12 cellular contexts compared by ENCODE assay signal in genomic region chr10:62380002-62380401, GRCh38. TPM values are rescaled to one million over a fixed set of nuclear protein-coding genes. Genes with fewer than 3 reads are reported as not detected.
DNase-seq lines count a peak whose midpoint lies in the region; ATAC-seq, FAIRE-seq and TF ChIP-seq lines count a peak whose summit lies in the region.
"Had no signal": no experiment of that assay in that cellular context is flagged by ENCODE, and none has a peak within 500 bp of the region (broad histone marks: within the 10 kb centered on the region; RNA-seq: fewer than 3 reads in every experiment).

No MANE protein-coding gene starts in this region.

- no peaks in the 10 kb centered on the region for H3K9me3 ChIP-seq in MM.1S (replicated peaks; ENCODE audit: insufficient read depth, low read length)
- H3K9me3 ChIP-seq: heart right ventricle, Peyer's patch, suprapubic skin had no signal

- H3K4me2 ChIP-seq in MM.1S (ENCODE audit: low read depth, low read length) = no peak overlapping the region

- H3K4me3 ChIP-seq in MM.1S (ENCODE audit: low read length) = no peak overlapping the region
- H3K4me3 ChIP-seq: heart right ventricle, Peyer's patch, suprapubic skin had no signal

- ATAC-seq in HG03135 (IDR thresholded peaks at IDR 0.05; ENCODE audit: unreplicated experiment) (no peak), GM19023 (IDR thresholded peaks at IDR 0.05; ENCODE audit: unreplicated experiment) (no peak)
- ATAC-seq: heart right ventricle had no signal

- no peak overlapping the region for H3K9ac ChIP-seq in MM.1S (ENCODE audit: low read length)

- peak; percentile 61 for DNase-seq in H54 (ENCODE audit: insufficient read length, low spot score)
- DNase-seq in NCI-H510A treated with DMSO at 0.1 percent for 48 hours (lab: John Stamatoyannopoulos, UW) = peak; percentile 42
- DNase-seq in renal cortical epithelial cell (ENCODE audit: low read depth) = peak; percentile 77
- no peak for DNase-seq in MM.1S
- DNase-seq: activated CD4-positive, alpha-beta memory T cell treated with anti-CD3 and anti-CD28 coated beads for 36 hours; aorta; heart right ventricle; Peyer's patch had no signal

- TF ChIP-seq POLR2A in H54 (IDR thresholded peaks at IDR 0.05; ENCODE audit: low read depth, low read length) = no peak

- no peaks in the 10 kb centered on the region for H3K27me3 ChIP-seq in MM.1S (replicated peaks; ENCODE audit: insufficient read depth, low read length)
- H3K27me3 ChIP-seq: Peyer's patch, suprapubic skin had no signal

- H3F3A ChIP-seq in MM.1S (ENCODE audit: insufficient read depth, low read length) = no peaks in the 10 kb centered on the region

- TF ChIP-seq CTCF in MM.1S (IDR thresholded peaks at IDR 0.05; ENCODE audit: low read length) = no peak

- no peaks in the 10 kb centered on the region for H3K79me2 ChIP-seq in MM.1S (ENCODE audit: low read length)

- H4K20me1 ChIP-seq in MM.1S (ENCODE audit: insufficient read depth, low read length) = no peaks in the 10 kb centered on the region

- peak; percentile 93 for FAIRE-seq in H54 (lab: Jason Lieb, UNC)

- peaks cover 11% of the 10 kb centered on the region; the same call in 1 of the 2 replicates for H3K4me1 ChIP-seq in MM.1S (ENCODE audit: low read length)
- H3K4me1 ChIP-seq: Peyer's patch had no signal

- no peaks in the 10 kb centered on the region for H3K9me2 ChIP-seq in MM.1S (replicated peaks; ENCODE audit: insufficient read depth, low read length)

- no peaks in the 10 kb centered on the region for H3K36me3 ChIP-seq in MM.1S (replicated peaks; ENCODE audit: insufficient read depth, low read length)
- H3K36me3 ChIP-seq: heart right ventricle, Peyer's patch, suprapubic skin had no signal

- no peak overlapping the region for H2AFZ ChIP-seq in MM.1S (ENCODE audit: low read length)

- H3K27ac ChIP-seq in cingulate gyrus (ENCODE audit: low read depth, low read length) = peak overlapping the region; percentile 79
- no peak overlapping the region for H3K27ac ChIP-seq in MM.1S (ENCODE audit: low read length)
- H3K27ac ChIP-seq: Peyer's patch, suprapubic skin had no signal

RNA-seq across cellular contexts. Expression of gene ZNF365, which starts 5.8 kb away (rescaled TPM):
- 6.7 and 8.2 TPM in 2 replicates for total RNA-seq in renal cortical epithelial cell
